In genomic region chr10:99431190-99431549, GRCh38 we compare ENCODE assay signal across 1 cellular context.
TF ChIP-seq lines count a peak whose summit lies in the region.

No MANE protein-coding gene starts in this region.

TF ChIP-seq in HEK293, 187 proteins besides CTCF, POLR2A, EP300 and RAD21 (continued from another document and continues in another):
- TF ChIP-seq TRIM28 (IDR thresholded peaks at IDR 0.05; ENCODE audit: borderline replicate concordance, low read length): no peak
- no peak for TF ChIP-seq ZNF791 (tag by site-specific recombination; IDR thresholded peaks at IDR 0.05)
- 0 out of 2 replicates have a peak, but pooled peaks have one; percentile 2 for TF ChIP-seq REST (tag by site-specific recombination; IDR thresholded peaks at IDR 0.05)
- no peak for TF ChIP-seq GFI1B (tag by site-specific recombination; IDR thresholded peaks at IDR 0.05)
- no peak for TF ChIP-seq HOXD13 (CRISPR knock-in tag; IDR thresholded peaks at IDR 0.05; ENCODE audit: borderline replicate concordance)
- 0 out of 2 replicates have a peak, but pooled peaks have one; percentile 2 for TF ChIP-seq KLF1 (tag by site-specific recombination; IDR thresholded peaks at IDR 0.05)
- no peak for TF ChIP-seq ZNF580 (tag by site-specific recombination; IDR thresholded peaks at IDR 0.05)
- no peak for TF ChIP-seq ZNF433 (tag by site-specific recombination; IDR thresholded peaks at IDR 0.05; ENCODE audit: low read depth)
- TF ChIP-seq ZNF239 (tag by site-specific recombination; IDR thresholded peaks at IDR 0.05): no peak
- TF ChIP-seq PRDM6 (tag by site-specific recombination; IDR thresholded peaks at IDR 0.05): no peak
- no peak for TF ChIP-seq ZNF23 (tag by site-specific recombination; IDR thresholded peaks at IDR 0.05; ENCODE audit: borderline replicate concordance)
- 0 out of 2 replicates have a peak, but pooled peaks have one; percentile 11 for TF ChIP-seq ZNF398 (tag by site-specific recombination; IDR thresholded peaks at IDR 0.05)
- TF ChIP-seq ZNF670 (tag by site-specific recombination; IDR thresholded peaks at IDR 0.05; ENCODE audit: low read depth): no peak
- TF ChIP-seq ZNF704 (tag by site-specific recombination; IDR thresholded peaks at IDR 0.05): no peak
- no peak for TF ChIP-seq TCF7L2 (IDR thresholded peaks at IDR 0.05; ENCODE audit: borderline replicate concordance, low read depth, low read length)
- TF ChIP-seq ZFP41 (tag by site-specific recombination; IDR thresholded peaks at IDR 0.05; ENCODE audit: borderline replicate concordance): no peak
- no peak for TF ChIP-seq KLF7 (tag by site-specific recombination; IDR thresholded peaks at IDR 0.05; ENCODE audit: borderline replicate concordance)
- no peak for TF ChIP-seq PATZ1 (tag by site-specific recombination; IDR thresholded peaks at IDR 0.05)
- TF ChIP-seq ZNF302 (tag by site-specific recombination; IDR thresholded peaks at IDR 0.05; ENCODE audit: low read depth): no peak
- TF ChIP-seq ZNF660 (tag by site-specific recombination; IDR thresholded peaks at IDR 0.05): no peak
- no peak for TF ChIP-seq ZNF211 (tag by site-specific recombination; IDR thresholded peaks at IDR 0.05; ENCODE audit: low read depth)
- no peak for TF ChIP-seq TSHZ1 (tag by site-specific recombination; IDR thresholded peaks at IDR 0.05; ENCODE audit: borderline replicate concordance)
- TF ChIP-seq ZNF24 (tag by site-specific recombination; IDR thresholded peaks at IDR 0.05): no peak
- peak; percentile 94; the same call in 1 of the 2 replicates for TF ChIP-seq ZFP37 (tag by site-specific recombination; IDR thresholded peaks at IDR 0.05)
- TF ChIP-seq ZSCAN23 (tag by site-specific recombination; IDR thresholded peaks at IDR 0.05): no peak
- no peak; the same call in 1 of the 2 replicates for TF ChIP-seq ZNF639 (tag by site-specific recombination; IDR thresholded peaks at IDR 0.05)
- TF ChIP-seq ZNF626 (tag by site-specific recombination; IDR thresholded peaks at IDR 0.05): no peak
- TF ChIP-seq KLF17 (tag by site-specific recombination; IDR thresholded peaks at IDR 0.05): no peak; the same call in 1 of the 2 replicates
- TF ChIP-seq ZNF585B (tag by site-specific recombination; IDR thresholded peaks at IDR 0.05): no peak
- peak; percentile 84 for TF ChIP-seq ZNF341 (tag by site-specific recombination; IDR thresholded peaks at IDR 0.05; ENCODE audit: low read depth)
- no peak for TF ChIP-seq WT1 (tag by site-specific recombination; IDR thresholded peaks at IDR 0.05)
- TF ChIP-seq ZNF37A (tag by site-specific recombination; IDR thresholded peaks at IDR 0.05): no peak
- TF ChIP-seq ZBTB20 (tag by site-specific recombination; IDR thresholded peaks at IDR 0.05): peak; percentile 35; the same call in 1 of the 2 replicates
- TF ChIP-seq ZNF600 (tag by site-specific recombination; IDR thresholded peaks at IDR 0.05): peak; percentile 83
- no peak for TF ChIP-seq ZNF26 (tag by site-specific recombination; IDR thresholded peaks at IDR 0.05)
- no peak; the same call in 1 of the 2 replicates for TF ChIP-seq ZNF561 (tag by site-specific recombination; IDR thresholded peaks at IDR 0.05; ENCODE audit: borderline replicate concordance)
- no peak for TF ChIP-seq ZFP3 (tag by site-specific recombination; IDR thresholded peaks at IDR 0.05; ENCODE audit: low read depth)
- TF ChIP-seq ZNF843 (tag by site-specific recombination; IDR thresholded peaks at IDR 0.05): 0 out of 2 replicates have a peak, but pooled peaks have one; percentile 1
- no peak for TF ChIP-seq ZNF768 (tag by site-specific recombination; IDR thresholded peaks at IDR 0.05)
- TF ChIP-seq ZNF501 (tag by site-specific recombination; IDR thresholded peaks at IDR 0.05): peak; percentile 50; the same call in 1 of the 2 replicates
- no peak for TF ChIP-seq ZNF133 (tag by site-specific recombination; IDR thresholded peaks at IDR 0.05)
- no peak for TF ChIP-seq ZNF354C (tag by site-specific recombination; IDR thresholded peaks at IDR 0.05; ENCODE audit: borderline replicate concordance, low read depth)
- peak; percentile 86 for TF ChIP-seq ZNF335 (tag by site-specific recombination; conservative IDR thresholded peaks at IDR 0.05)
- no peak for TF ChIP-seq ZNF112 (tag by site-specific recombination; IDR thresholded peaks at IDR 0.05)
- no peak for TF ChIP-seq EGR2 (tag by site-specific recombination; IDR thresholded peaks at IDR 0.05; ENCODE audit: low read depth)
- TF ChIP-seq ZNF658 (tag by site-specific recombination; IDR thresholded peaks at IDR 0.05): no peak
- no peak for TF ChIP-seq REPIN1 (tag by site-specific recombination; IDR thresholded peaks at IDR 0.05; ENCODE audit: low read depth)
- no peak for TF ChIP-seq ZNF776 (tag by site-specific recombination; IDR thresholded peaks at IDR 0.05; ENCODE audit: borderline replicate concordance)
